8 cellular contexts compared by ENCODE assay signal in the genomic region with DNA sequence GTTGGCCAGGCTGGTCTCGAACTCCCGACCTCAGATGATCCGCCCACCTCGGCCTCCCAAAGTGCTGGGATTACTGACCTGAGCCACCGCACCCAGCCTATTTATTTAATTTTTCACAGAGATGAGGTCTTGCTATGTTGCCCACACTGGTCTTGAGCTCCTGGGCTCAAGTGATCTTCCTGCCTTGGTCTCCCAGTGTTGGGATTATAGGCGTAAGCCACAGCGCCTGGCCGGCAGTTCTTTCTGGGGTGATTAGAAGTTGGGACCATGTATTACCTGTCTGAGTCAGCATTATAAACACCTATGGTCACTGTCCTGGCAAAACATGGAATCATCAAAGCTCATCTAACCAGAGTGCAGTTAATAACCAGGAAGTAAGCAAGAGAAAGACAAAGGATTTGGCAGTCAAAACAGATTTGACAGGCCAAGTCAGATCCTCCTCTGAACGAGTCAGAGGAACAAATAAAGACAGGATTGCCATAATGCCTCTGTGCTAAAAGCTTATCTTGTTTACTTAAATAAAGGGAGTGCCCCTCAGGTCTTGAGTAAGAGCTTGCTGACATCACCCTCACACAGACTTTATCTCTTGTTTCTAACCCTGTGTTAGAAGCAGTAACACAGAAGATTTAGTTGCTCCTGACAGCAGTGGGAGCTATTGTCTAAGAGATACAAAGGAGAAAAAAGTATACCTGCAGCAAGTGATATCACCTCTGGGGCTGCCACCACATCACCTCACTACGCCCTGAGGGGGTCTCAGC. TPM values are rescaled to one million over a fixed set of nuclear protein-coding genes. Genes with fewer than 3 reads are reported as not detected.
DNase-seq lines count a peak whose midpoint lies in the region; ATAC-seq and TF ChIP-seq lines count a peak whose summit lies in the region.

No MANE protein-coding gene starts in this region.

- no peaks in the 10 kb centered on the region for H3K9me3 Mint-ChIP-seq in activated CD4-positive, alpha-beta memory T cell treated with anti-CD3 and anti-CD28 coated beads, Interleukin-2, amount 10 ng/mL, durations not matched to agents 7 days and 5 days

- H3K4me1 ChIP-seq in SK-N-SH (ENCODE audit: control insufficient read depth in 1 of 2, insufficient read depth in 2 of 2, low read depth in 1 of 2, low read length in 1 of 2) (no peaks in the 10 kb centered on the region), transverse colon (peaks cover 0 to 12% (median 7%) of the 10 kb centered on the region in 4 donors)

- POLR2A ChIA-PET in SK-N-SH (lab: Yijun Ruan, JAX), result no interaction called here
- POLR2A ChIA-PET in activated CD4-positive, alpha-beta memory T cell treated with anti-CD3 and anti-CD28 coated beads, Interleukin-2, amount 10 ng/mL, durations not matched to agents 7 days and 5 days (lab: Charles Lee), result no interaction called here

- intact Hi-C loops in transverse colon (cut with DNase I; ENCODE audit: low total_unique reads), result no loop called here

- no peak for TF ChIP-seq EP300 in SK-N-SH (IDR thresholded peaks at IDR 0.05; ENCODE audit: borderline replicate concordance in 1 of 2, low read depth in 1 of 2, low read length in 1 of 2)
- peak; percentile 7 for TF ChIP-seq EP300 in transverse colon (IDR thresholded peaks at IDR 0.05; ENCODE audit: low read depth)

- no peak for TF ChIP-seq CTCF in SK-N-SH (IDR thresholded peaks at IDR 0.05)
- peak in 2 of 5 experiments; percentile 5 to 32 for TF ChIP-seq CTCF in transverse colon (IDR thresholded peaks at IDR 0.05)

- H3F3A ChIP-seq in SK-N-SH (replicated peaks; ENCODE audit: insufficient read depth), result no peaks in the 10 kb centered on the region

- H3K36me3 Mint-ChIP-seq in activated CD4-positive, alpha-beta memory T cell treated with anti-CD3 and anti-CD28 coated beads, Interleukin-2, amount 10 ng/mL, durations not matched to agents 7 days and 5 days (ENCODE audit: low read depth), result peaks cover 10% of the 10 kb centered on the region

- CTCF ChIA-PET in SK-N-SH (lab: Yijun Ruan, JAX), result interaction anchor here (1.3 to 1.6 kb wide), 2 partner anchors 19 to 26 kb away, joined by 3 read pairs; no protein-coding TSS in a partner anchor
- CTCF ChIA-PET in activated CD4-positive, alpha-beta memory T cell treated with anti-CD3 and anti-CD28 coated beads, Interleukin-2, amount 10 ng/mL, durations not matched to agents 7 days and 5 days (lab: Charles Lee), result interaction anchor here (1.1 kb wide), 1 partner anchor 16 kb away, joined by 3 read pairs; no protein-coding TSS in a partner anchor

- no peaks in the 10 kb centered on the region for H3K79me2 ChIP-seq in SK-N-SH (ENCODE audit: insufficient read depth)

- no peak for TF ChIP-seq RAD21 in SK-N-SH (IDR thresholded peaks at IDR 0.05; ENCODE audit: low read length)

- H3K27me3 ChIP-seq in SK-N-SH (ENCODE audit: insufficient read depth), result no peaks in the 10 kb centered on the region
- H3K27me3 ChIP-seq in transverse colon, result no peaks in the 10 kb centered on the region

- H3K27me3 Mint-ChIP-seq in activated CD4-positive, alpha-beta memory T cell treated with anti-CD3 and anti-CD28 coated beads, Interleukin-2, amount 10 ng/mL, durations not matched to agents 7 days and 5 days, result no peaks in the 10 kb centered on the region

- H3K4me3 ChIP-seq in SK-N-SH (ENCODE audit: low read depth in 2 of 2, low read length in 1 of 2) (no peak overlapping the region), transverse colon (no peak overlapping the region)

- H4K20me1 ChIP-seq in SK-N-SH (ENCODE audit: insufficient read depth), result no peaks in the 10 kb centered on the region

- H3K9ac ChIP-seq in SK-N-SH, result no peak overlapping the region

- H3K9me2 ChIP-seq in SK-N-SH, result no peaks in the 10 kb centered on the region

- H3K36me3 ChIP-seq in SK-N-SH (replicated peaks in 1 of 2; ENCODE audit: control insufficient read depth in 1 of 2, insufficient read depth in 2 of 2, low read length in 1 of 2) (peaks cover 0 to 4% of the 10 kb centered on the region in 2 experiments), transverse colon (peaks cover 0 to 9% (median 3%) of the 10 kb centered on the region in 4 donors)

- in situ Hi-C loops in transverse colon (cut with MboI; ENCODE audit: low pct_ligation_motif_present in 1 of 4, low pct_unique_long_range_greater_than_20kb in 1 of 4, low sequenced_read_pairs in 3 of 4), result no loop called here

- H3K4me1 Mint-ChIP-seq in activated CD4-positive, alpha-beta memory T cell treated with anti-CD3 and anti-CD28 coated beads, Interleukin-2, amount 10 ng/mL, durations not matched to agents 7 days and 5 days, result peaks cover 21% of the 10 kb centered on the region

- no peak overlapping the region for H3K4me3 Mint-ChIP-seq in activated CD4-positive, alpha-beta memory T cell treated with anti-CD3 and anti-CD28 coated beads, Interleukin-2, amount 10 ng/mL, durations not matched to agents 7 days and 5 days

- no peak overlapping the region for H3K27ac Mint-ChIP-seq in activated CD4-positive, alpha-beta memory T cell treated with anti-CD3 and anti-CD28 coated beads, Interleukin-2, amount 10 ng/mL, durations not matched to agents 7 days and 5 days

- H2AFZ ChIP-seq in SK-N-SH (ENCODE audit: low read depth), result no peak overlapping the region

- H3K27ac ChIP-seq in SK-N-SH (ENCODE audit: low read depth in 2 of 2, low read length in 1 of 2) (no peak overlapping the region), transverse colon (peak overlapping the region; percentile 63 to 76 (median 68))

- DNase-seq in SK-N-SH, result no peak
- peak; percentile 36 to 65 for DNase-seq in SW 1271 (lab: John Stamatoyannopoulos, UW)
- peak; percentile 3 for DNase-seq in glomerular visceral epithelial cell (ENCODE audit: extremely low spot score)
- peak; percentile 16 for DNase-seq in transverse colon
- DNase-seq in stimulated activated CD4-positive, alpha-beta T cell treated with anti-CD3 and anti-CD28 coated beads, Interleukin-4, amount 100 ng/mL, for 24 hours, result no peak
- no peak for DNase-seq in NK-92 (lab: John Stamatoyannopoulos, UW; ENCODE audit: unreplicated experiment)
- no peak for DNase-seq in activated CD4-positive, alpha-beta memory T cell treated with anti-CD3 and anti-CD28 coated beads, Interleukin-2, amount 10 ng/mL, durations not matched to agents 7 days and 5 days

- 88% methylated on average over 10 of the region's 10 CpGs for WGBS in SK-N-SH (ENCODE audit: low lambda C conversion rate)
- 34 to 66% methylated on average over 8 to 10 of the region's 10 CpGs for WGBS in transverse colon (ENCODE audit: low coverage in 1 of 2), 2 donors

- H3K4me2 ChIP-seq in SK-N-SH, result no peak overlapping the region

- no peaks in the 10 kb centered on the region for H3K9me3 ChIP-seq in SK-N-SH
- no peaks in the 10 kb centered on the region for H3K9me3 ChIP-seq in transverse colon

- no peak for TF ChIP-seq POLR2A in transverse colon (IDR thresholded peaks at IDR 0.05)

- ATAC-seq in SK-N-SH treated with all-trans-retinoic acid at 6 μM for 48 hours, result peak; percentile 44

TF ChIP-seq in SK-N-SH treated with all-trans-retinoic acid at 6 μM for 48 hours, 23 proteins besides CTCF, POLR2A, EP300 and RAD21:
- TF ChIP-seq ISL1 (CRISPR knock-in tag; IDR thresholded peaks at IDR 0.05) (peak; percentile 67), GLIS3 (CRISPR knock-in tag; IDR thresholded peaks at IDR 0.05) (no peak), ZNF8 (CRISPR knock-in tag; IDR thresholded peaks at IDR 0.05) (no peak)

TF ChIP-seq in SK-N-SH, 30 proteins besides CTCF, POLR2A, EP300 and RAD21 (continues in another document):
- TF ChIP-seq, protein P1, sequence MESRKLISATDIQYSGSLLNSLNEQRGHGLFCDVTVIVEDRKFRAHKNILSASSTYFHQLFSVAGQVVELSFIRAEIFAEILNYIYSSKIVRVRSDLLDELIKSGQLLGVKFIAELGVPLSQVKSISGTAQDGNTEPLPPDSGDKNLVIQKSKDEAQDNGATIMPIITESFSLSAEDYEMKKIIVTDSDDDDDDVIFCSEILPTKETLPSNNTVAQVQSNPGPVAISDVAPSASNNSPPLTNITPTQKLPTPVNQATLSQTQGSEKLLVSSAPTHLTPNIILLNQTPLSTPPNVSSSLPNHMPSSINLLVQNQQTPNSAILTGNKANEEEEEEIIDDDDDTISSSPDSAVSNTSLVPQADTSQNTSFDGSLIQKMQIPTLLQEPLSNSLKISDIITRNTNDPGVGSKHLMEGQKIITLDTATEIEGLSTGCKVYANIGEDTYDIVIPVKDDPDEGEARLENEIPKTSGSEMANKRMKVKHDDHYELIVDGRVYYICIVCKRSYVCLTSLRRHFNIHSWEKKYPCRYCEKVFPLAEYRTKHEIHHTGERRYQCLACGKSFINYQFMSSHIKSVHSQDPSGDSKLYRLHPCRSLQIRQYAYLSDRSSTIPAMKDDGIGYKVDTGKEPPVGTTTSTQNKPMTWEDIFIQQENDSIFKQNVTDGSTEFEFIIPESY (IDR thresholded peaks at IDR 0.05; ENCODE audit: borderline replicate concordance, low read depth), result no peak
- TF ChIP-seq NFIC (IDR thresholded peaks at IDR 0.05; ENCODE audit: borderline replicate concordance) (no peak), USF2 (IDR thresholded peaks at IDR 0.05; ENCODE audit: borderline replicate concordance, low read depth, low read length) (no peak)
- TF ChIP-seq, protein P2, sequence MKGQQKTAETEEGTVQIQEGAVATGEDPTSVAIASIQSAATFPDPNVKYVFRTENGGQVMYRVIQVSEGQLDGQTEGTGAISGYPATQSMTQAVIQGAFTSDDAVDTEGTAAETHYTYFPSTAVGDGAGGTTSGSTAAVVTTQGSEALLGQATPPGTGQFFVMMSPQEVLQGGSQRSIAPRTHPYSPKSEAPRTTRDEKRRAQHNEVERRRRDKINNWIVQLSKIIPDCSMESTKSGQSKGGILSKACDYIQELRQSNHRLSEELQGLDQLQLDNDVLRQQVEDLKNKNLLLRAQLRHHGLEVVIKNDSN (IDR thresholded peaks at IDR 0.05; ENCODE audit: borderline replicate concordance, low read depth), result no peak

RNA-seq across cellular contexts. Expression of gene SERPIND1, which starts 3.7 kb away (rescaled TPM):
- 0.05 TPM in 1 of 2 replicates, not detected in the other for polyA plus RNA-seq in SK-N-SH (2012; rRNA removed)
- not detected in 2 replicates for polyA plus RNA-seq in SK-N-SH (2012; cell fraction: cytosol; rRNA removed)
- not detected in 2 replicates for polyA plus RNA-seq in SK-N-SH (2012; cell fraction: nucleus; rRNA removed)
- total RNA-seq in transverse colon, result not detected
- total RNA-seq in activated CD4-positive, alpha-beta memory T cell treated with anti-CD3 and anti-CD28 coated beads, Interleukin-2, amount 10 ng/mL, durations not matched to agents 7 days and 5 days, result not detected

Comparison
In these comparisons a context has a peak if more than half of its experiments do, and no peak if none do; other contexts are left out.
1. DNase-seq: peak in SW 1271 (2 of 2), glomerular visceral epithelial cell (single experiment) and transverse colon (single experiment); none in SK-N-SH (single experiment), stimulated activated CD4-positive, alpha-beta T cell treated with anti-CD3 and anti-CD28 coated beads, Interleukin-4, amount 100 ng/mL, for 24 hours (single experiment), NK-92 (single experiment) and activated CD4-positive, alpha-beta memory T cell treated with anti-CD3 and anti-CD28 coated beads, Interleukin-2, amount 10 ng/mL, durations not matched to agents 7 days and 5 days (single experiment).
2. H3K27ac ChIP-seq: peak in transverse colon (4 of 4); none in SK-N-SH (0 of 2).